11 cellular contexts compared by ENCODE assay signal in genomic region chr4:75172551-75172950, GRCh38.
A peak's percentile ranks its signal among the peaks of the same experiment; 100 is the strongest.
DNase-seq lines count a peak whose midpoint lies in the region; ATAC-seq and TF ChIP-seq lines count a peak whose summit lies in the region.
"Had no signal": no experiment of that assay in that cellular context is flagged by ENCODE, and none has a peak within 500 bp of the region (broad histone marks: within the 10 kb centered on the region; RNA-seq: fewer than 3 reads in every experiment).

No MANE protein-coding gene starts in this region.

- peaks cover 2% of the 10 kb centered on the region for H3K27me3 Mint-ChIP-seq in nephron progenitor cell (ENCODE audit: low read depth, poor library complexity)

- no peaks in the 10 kb centered on the region for H3K9me3 Mint-ChIP-seq in nephron progenitor cell
- H3K9me3 Mint-ChIP-seq: H9 had no signal

- TF ChIP-seq CTCF in GM13976 (IDR thresholded peaks at IDR 0.05; ENCODE audit: borderline replicate concordance, control extremely low read depth, extremely low read depth, insufficient read depth, missing control alignments) (no peak), nephron progenitor cell (IDR thresholded peaks at IDR 0.05) (no peak)

- in situ Hi-C loops in GM13976 (cut with MboI; ENCODE audit: low sequenced_read_pairs, unreplicated experiment) = no loop called here

- H3K4me1 Mint-ChIP-seq in nephron progenitor cell = peaks cover 10% of the 10 kb centered on the region

- no peaks in the 10 kb centered on the region for H3K36me3 Mint-ChIP-seq in nephron progenitor cell (ENCODE audit: low read depth)

- DNase-seq in GM13976 (ENCODE audit: low spot score) = peak; percentile 24
- no peak for DNase-seq in activated CD4-positive, alpha-beta T cell treated with anti-CD3 and anti-CD28 coated beads for 4 hours
- no peak for DNase-seq in activated CD4-positive, CD25-positive, alpha-beta regulatory T cell (lab: John Stamatoyannopoulos, UW)
- no peak for DNase-seq in nephron progenitor cell
- DNase-seq: activated T-cell treated with anti-CD3 and anti-CD28 coated beads for 4 hours, H9, left ventricle myocardium superior had no signal

- ATAC-seq in GM19372 (IDR thresholded peaks at IDR 0.05; ENCODE audit: low read depth, unreplicated experiment) (peak; percentile 65), HG02678 (IDR thresholded peaks at IDR 0.05; ENCODE audit: unreplicated experiment) (peak; percentile 86), HG03432 (IDR thresholded peaks at IDR 0.05; ENCODE audit: unreplicated experiment) (peak; percentile 98), HG03135 (IDR thresholded peaks at IDR 0.05; ENCODE audit: unreplicated experiment) (no peak)
- ATAC-seq: left ventricle myocardium superior had no signal

- H3K4me3 Mint-ChIP-seq in nephron progenitor cell = no peak overlapping the region
- H3K4me3 Mint-ChIP-seq: H9 had no signal

- no peak overlapping the region for H3K27ac Mint-ChIP-seq in nephron progenitor cell
